In the genomic region with DNA sequence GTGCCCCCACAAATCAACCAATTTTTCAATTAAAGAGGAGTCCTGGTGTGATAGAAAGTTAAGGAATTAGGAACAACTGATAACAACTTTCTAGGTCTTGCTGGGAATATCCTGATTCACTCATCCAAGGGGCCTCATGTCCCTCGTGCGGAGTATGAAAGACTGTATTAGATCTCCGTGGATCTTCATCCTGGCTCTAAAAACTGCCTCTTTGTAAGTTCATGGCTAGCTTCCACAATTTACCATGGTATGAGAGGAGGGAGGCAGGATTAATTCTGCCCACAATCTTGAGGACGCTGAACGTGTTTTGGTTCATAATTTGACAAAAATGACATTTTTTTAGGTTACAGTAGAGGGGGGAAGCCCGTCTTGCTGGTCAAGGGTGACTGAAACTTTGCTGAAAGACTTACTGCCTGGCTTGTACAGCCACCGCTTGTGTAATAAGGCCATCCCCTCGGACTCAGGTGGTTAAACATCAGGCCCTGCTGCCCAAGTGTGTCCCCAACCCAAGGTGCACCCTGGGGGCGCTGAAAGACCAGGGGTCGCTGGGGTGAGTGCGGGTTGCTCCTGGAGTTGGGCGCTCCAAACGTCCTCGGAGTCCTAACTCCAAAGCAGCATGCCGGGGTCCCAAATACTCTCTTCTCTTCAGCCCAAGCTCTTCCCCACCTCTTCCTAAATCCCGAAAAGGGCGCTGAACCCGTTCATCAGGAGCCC, we compare ENCODE assay signal across 8 cellular contexts. TPM values are rescaled to one million over a fixed set of nuclear protein-coding genes. Genes with fewer than 3 reads are reported as not detected.
A peak's percentile ranks its signal among the peaks of the same experiment; 100 is the strongest.
DNase-seq lines count a peak whose midpoint lies in the region; ATAC-seq and TF ChIP-seq lines count a peak whose summit lies in the region.

No MANE protein-coding gene starts in this region.

- peak overlapping the region; percentile 79 for H3K27ac ChIP-seq in neutrophil

- H3K4me1 ChIP-seq in neutrophil (ENCODE audit: control insufficient read depth in 1 of 2, insufficient read depth in 1 of 2, low read depth in 1 of 2, low read length in 1 of 2), result peaks cover 11 to 13% of the 10 kb centered on the region in 2 experiments

- TF ChIP-seq CTCF in neutrophil (IDR thresholded peaks at IDR 0.05), result no peak

- DNase-seq in A172 (ENCODE audit: low spot score) (peak; percentile 50), NCI-H510A (lab: John Stamatoyannopoulos, UW) (peak; percentile 9), glomerular visceral epithelial cell (ENCODE audit: extremely low spot score) (peak; percentile 13), OCI-M2 (lab: John Stamatoyannopoulos, UW; ENCODE audit: unreplicated experiment) (no peak), GOT3 (lab: John Stamatoyannopoulos, UW) (no peak)
- peak; percentile 17 for DNase-seq in activated naive CD4-positive, alpha-beta T cell treated with anti-CD3 and anti-CD28 coated beads, Interleukin-2, amount 50 U/mL, for 16 hours

- H3K27me3 ChIP-seq in neutrophil, result no peaks in the 10 kb centered on the region

- peak; percentile 16 for ATAC-seq in GM18907 (IDR thresholded peaks at IDR 0.05; ENCODE audit: unreplicated experiment)

- H3K9me3 ChIP-seq in neutrophil, result no peaks in the 10 kb centered on the region

- H3K4me3 ChIP-seq in neutrophil (ENCODE audit: low read depth in 1 of 2, low read length in 1 of 2), result peak overlapping the region; percentile 81 to 88

- no peaks in the 10 kb centered on the region for H3K36me3 ChIP-seq in neutrophil

RNA-seq across cellular contexts. Expression of gene HIBADH, which starts 0.8 kb away (rescaled TPM):
- total RNA-seq in A172 (2014; rRNA removed; shearing (Covaris generic)), result 120 and 123 TPM in 2 replicates

Comparison
In these comparisons a context has a peak if more than half of its experiments do, and no peak if none do; other contexts are left out.
1. DNase-seq: peak in A172 (single experiment), NCI-H510A (single experiment), activated naive CD4-positive, alpha-beta T cell treated with anti-CD3 and anti-CD28 coated beads, Interleukin-2, amount 50 U/mL, for 16 hours (single experiment) and glomerular visceral epithelial cell (single experiment); none in OCI-M2 (single experiment) and GOT3 (single experiment).